Comparison of ENCODE assay signal across 11 cellular contexts in the genomic region with DNA sequence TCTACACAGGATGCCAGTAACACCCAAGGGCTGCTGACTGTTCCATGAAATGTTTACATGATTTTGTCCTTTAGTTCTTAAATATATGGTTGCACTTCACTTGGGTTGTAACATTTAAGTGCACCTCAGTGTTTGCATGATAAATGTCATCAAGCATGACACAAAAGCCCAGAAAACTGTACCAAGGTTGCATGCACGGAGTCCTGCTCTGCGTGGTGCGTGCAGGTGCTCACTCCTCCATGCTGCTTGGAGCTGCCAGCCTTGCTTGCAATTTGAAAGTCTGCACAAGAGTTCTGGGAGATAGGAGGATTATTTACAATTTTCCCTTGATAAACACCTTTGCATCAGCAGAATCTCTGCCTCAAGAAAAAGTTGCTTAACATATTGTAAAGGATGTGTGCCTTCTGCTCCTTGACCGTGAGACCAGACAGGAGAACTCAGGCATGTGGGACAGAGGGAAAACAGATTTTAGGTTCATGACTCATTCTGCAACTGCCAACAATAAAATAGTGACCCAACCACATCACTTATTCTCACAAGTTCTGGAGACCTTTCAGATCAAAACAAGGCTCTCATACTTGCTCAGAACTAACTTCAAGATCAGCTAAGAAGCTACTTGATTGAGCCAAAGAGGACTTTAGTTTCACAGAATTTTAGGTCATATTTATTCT. TPM values are rescaled to one million over a fixed set of nuclear protein-coding genes. Genes with fewer than 3 reads are reported as not detected.
A peak's percentile ranks its signal among the peaks of the same experiment; 100 is the strongest.
DNase-seq lines count a peak whose midpoint lies in the region; ATAC-seq, FAIRE-seq and TF ChIP-seq lines count a peak whose summit lies in the region.
"Had no signal": no experiment of that assay in that cellular context is flagged by ENCODE, and none has a peak within 500 bp of the region (broad histone marks: within the 10 kb centered on the region; RNA-seq: fewer than 3 reads in every experiment).

No MANE protein-coding gene starts in this region.

- no peaks in the 10 kb centered on the region for H3K9me3 ChIP-seq in kidney (ENCODE audit: control insufficient read depth in 1 of 2, low read length in 2 of 2)
- no peaks in the 10 kb centered on the region for H3K9me3 ChIP-seq in stomach

- no peak overlapping the region for H3K27ac Mint-ChIP-seq in activated CD8-positive, alpha-beta memory T cell treated with anti-CD3 and anti-CD28 coated beads, Interleukin-2, amount 10 ng/mL, durations not matched to agents 7 days and 5 days
- no peak overlapping the region for H3K27ac Mint-ChIP-seq in type B pancreatic cell
- H3K27ac Mint-ChIP-seq: activated naive CD8-positive, alpha-beta T cell treated with anti-CD3 and anti-CD28 coated beads, Interleukin-2, amount 10 ng/mL, durations not matched to agents 7 days and 5 days; CD4-positive, CD25-positive, alpha-beta regulatory T cell had no signal

- ATAC-seq in GM21515 (IDR thresholded peaks at IDR 0.05; ENCODE audit: unreplicated experiment): peak; percentile 69
- no peak for ATAC-seq in activated CD8-positive, alpha-beta memory T cell treated with anti-CD3 and anti-CD28 coated beads, Interleukin-2, amount 10 ng/mL, durations not matched to agents 7 days and 5 days

- no peaks in the 10 kb centered on the region for H3K27me3 ChIP-seq in stomach

- no peaks in the 10 kb centered on the region for H3K27me3 Mint-ChIP-seq in activated CD8-positive, alpha-beta memory T cell treated with anti-CD3 and anti-CD28 coated beads, Interleukin-2, amount 10 ng/mL, durations not matched to agents 7 days and 5 days
- no peaks in the 10 kb centered on the region for H3K27me3 Mint-ChIP-seq in type B pancreatic cell
- H3K27me3 Mint-ChIP-seq: activated naive CD8-positive, alpha-beta T cell treated with anti-CD3 and anti-CD28 coated beads, Interleukin-2, amount 10 ng/mL, durations not matched to agents 7 days and 5 days; CD4-positive, CD25-positive, alpha-beta regulatory T cell had no signal

- TF ChIP-seq CTCF in AG04449 (IDR thresholded peaks at IDR 0.05; ENCODE audit: insufficient read depth, low read length, missing control alignments) (no peak), kidney (IDR thresholded peaks at IDR 0.05; ENCODE audit: borderline replicate concordance, extremely low read depth, insufficient read depth) (no peak), stomach (IDR thresholded peaks at IDR 0.05) (no peak), type B pancreatic cell (conservative IDR thresholded peaks at IDR 0.05) (no peak)

- POLR2A ChIA-PET in AG04449 (lab: Yijun Ruan, JAX): interaction anchor here (0.5 to 0.6 kb wide), 2 partner anchors 14 to 172 kb away, joined by 4 read pairs; no protein-coding TSS in a partner anchor

- peak; percentile 66 for DNase-seq in AG04449 (ENCODE audit: low read depth, low spot score)
- DNase-seq in NCI-H187 treated with DMSO at 0.1 percent for 48 hours (lab: John Stamatoyannopoulos, UW): peak; percentile 35
- DNase-seq in fibroblast of gingiva (ENCODE audit: low read depth): peak; percentile 64
- no peak for DNase-seq in activated CD8-positive, alpha-beta memory T cell treated with anti-CD3 and anti-CD28 coated beads, Interleukin-2, amount 10 ng/mL, durations not matched to agents 7 days and 5 days
- DNase-seq in kidney: no peak
- no peak for DNase-seq in stomach
- DNase-seq in type B pancreatic cell (ENCODE audit: extremely low spot score, unreplicated experiment): no peak
- DNase-seq: activated naive CD8-positive, alpha-beta T cell treated with anti-CD3 and anti-CD28 coated beads, Interleukin-2, amount 10 ng/mL, durations not matched to agents 7 days and 5 days; left cardiac atrium had no signal

- H3K9ac ChIP-seq in kidney (ENCODE audit: low read length in 2 of 2): no peak overlapping the region

- TF ChIP-seq POLR2A in stomach (IDR thresholded peaks at IDR 0.05): no peak

- H3K27ac ChIP-seq in kidney (ENCODE audit: low read depth in 2 of 2, low read length in 2 of 2): peak overlapping the region in 1 of 2 donors; percentile 41
- H3K27ac ChIP-seq in stomach: peak overlapping the region in 1 of 5 donors; percentile 24

- intact Hi-C loops in kidney (cut with DNase I) (no loop called here), stomach (cut with DNase I; ENCODE audit: low total_unique reads) (loop anchor here (10.0 kb wide), 1 partner anchor 131 kb away; a partner anchor contains a TSS)

- peaks cover 0 to 2% of the 10 kb centered on the region in 2 donors for H3K4me1 ChIP-seq in kidney (ENCODE audit: control insufficient read depth in 1 of 2, insufficient read depth in 1 of 2, low read depth in 1 of 2, low read length in 2 of 2)
- H3K4me1 ChIP-seq in stomach: peaks cover 0 to 11% (median 4%) of the 10 kb centered on the region in 4 donors

- no peak for FAIRE-seq in kidney (lab: Jason Lieb, UNC)

- H3K9me3 Mint-ChIP-seq in activated CD8-positive, alpha-beta memory T cell treated with anti-CD3 and anti-CD28 coated beads, Interleukin-2, amount 10 ng/mL, durations not matched to agents 7 days and 5 days (ENCODE audit: low read depth): no peaks in the 10 kb centered on the region
- no peaks in the 10 kb centered on the region for H3K9me3 Mint-ChIP-seq in type B pancreatic cell
- H3K9me3 Mint-ChIP-seq: activated naive CD8-positive, alpha-beta T cell treated with anti-CD3 and anti-CD28 coated beads, Interleukin-2, amount 10 ng/mL, durations not matched to agents 7 days and 5 days; CD4-positive, CD25-positive, alpha-beta regulatory T cell had no signal

- H3K36me3 ChIP-seq in kidney (ENCODE audit: control insufficient read depth in 1 of 2, insufficient read depth in 2 of 2, low read length in 2 of 2) (no peaks in the 10 kb centered on the region), stomach (no peaks in the 10 kb centered on the region)

- no peak overlapping the region for H3K4me3 Mint-ChIP-seq in activated CD8-positive, alpha-beta memory T cell treated with anti-CD3 and anti-CD28 coated beads, Interleukin-2, amount 10 ng/mL, durations not matched to agents 7 days and 5 days
- H3K4me3 Mint-ChIP-seq in type B pancreatic cell: no peak overlapping the region
- H3K4me3 Mint-ChIP-seq: activated naive CD8-positive, alpha-beta T cell treated with anti-CD3 and anti-CD28 coated beads, Interleukin-2, amount 10 ng/mL, durations not matched to agents 7 days and 5 days; CD4-positive, CD25-positive, alpha-beta regulatory T cell had no signal

- TF ChIP-seq EP300 in stomach (IDR thresholded peaks at IDR 0.05): no peak

- H3K4me3 ChIP-seq in AG04449 (ENCODE audit: low read depth, low read length) (no peak overlapping the region), kidney (ENCODE audit: low read length in 2 of 2) (no peak overlapping the region), stomach (no peak overlapping the region)

- WGBS in stomach, 5 donors: 77 to 87% (median 83%) methylated on average over 4 of the region's 4 CpGs

- peaks cover 29% of the 10 kb centered on the region for H3K36me3 Mint-ChIP-seq in activated CD8-positive, alpha-beta memory T cell treated with anti-CD3 and anti-CD28 coated beads, Interleukin-2, amount 10 ng/mL, durations not matched to agents 7 days and 5 days
- peaks cover 7% of the 10 kb centered on the region for H3K36me3 Mint-ChIP-seq in type B pancreatic cell

- CTCF ChIA-PET in AG04449 (lab: Yijun Ruan, JAX): interaction anchor here (0.7 to 13.4 kb wide), 7 partner anchors 8 to 246 kb away, joined by 3 to 408 read pairs (median 4); a partner anchor contains a TSS
- CTCF ChIA-PET in activated CD8-positive, alpha-beta memory T cell treated with anti-CD3 and anti-CD28 coated beads, Interleukin-2, amount 10 ng/mL, durations not matched to agents 7 days and 5 days (lab: Charles Lee): interaction anchor here (1.8 to 4.4 kb wide), 2 partner anchors 239 to 244 kb away, joined by 4 to 18 read pairs; no protein-coding TSS in a partner anchor

- H3K4me1 Mint-ChIP-seq in activated CD8-positive, alpha-beta memory T cell treated with anti-CD3 and anti-CD28 coated beads, Interleukin-2, amount 10 ng/mL, durations not matched to agents 7 days and 5 days: peaks cover 6% of the 10 kb centered on the region
- H3K4me1 Mint-ChIP-seq in type B pancreatic cell (ENCODE audit: unreplicated experiment): peaks cover 16% of the 10 kb centered on the region

RNA-seq across cellular contexts. Expression of a gene that starts 49.0 kb away (rescaled TPM):
- total RNA-seq in activated CD8-positive, alpha-beta memory T cell treated with anti-CD3 and anti-CD28 coated beads, Interleukin-2, amount 10 ng/mL, durations not matched to agents 7 days and 5 days: 10 to 100 TPM; 16.7 to 21.1 TPM
- 20.7 TPM for total RNA-seq in kidney
- 148 TPM for polyA plus RNA-seq in kidney (ENCODE audit: insufficient read depth, low read depth, low replicate concordance)
- total RNA-seq in stomach: 1 to 10 TPM in 3 of 5 donors, under 1 TPM in 2; under 0.01 to 5.5 (median 1.2) TPM
- polyA plus RNA-seq in stomach: 10 to 100 TPM; 14.6 to 50.4 (median 43.3) TPM
- 7.2 and 14.5 TPM in 2 replicates for total RNA-seq in type B pancreatic cell (ENCODE audit: low replicate concordance)

Comparison
In these comparisons a context has a peak if more than half of its experiments do, and no peak if none do; other contexts are left out.
1. DNase-seq: peak in AG04449 (single experiment), NCI-H187 treated with DMSO at 0.1 percent for 48 hours (single experiment) and fibroblast of gingiva (single experiment); none in activated CD8-positive, alpha-beta memory T cell treated with anti-CD3 and anti-CD28 coated beads, Interleukin-2, amount 10 ng/mL, durations not matched to agents 7 days and 5 days (single experiment), kidney (single experiment), stomach (single experiment) and type B pancreatic cell (single experiment).